ENCODE assay signal across 30 cellular contexts in the genomic region with DNA sequence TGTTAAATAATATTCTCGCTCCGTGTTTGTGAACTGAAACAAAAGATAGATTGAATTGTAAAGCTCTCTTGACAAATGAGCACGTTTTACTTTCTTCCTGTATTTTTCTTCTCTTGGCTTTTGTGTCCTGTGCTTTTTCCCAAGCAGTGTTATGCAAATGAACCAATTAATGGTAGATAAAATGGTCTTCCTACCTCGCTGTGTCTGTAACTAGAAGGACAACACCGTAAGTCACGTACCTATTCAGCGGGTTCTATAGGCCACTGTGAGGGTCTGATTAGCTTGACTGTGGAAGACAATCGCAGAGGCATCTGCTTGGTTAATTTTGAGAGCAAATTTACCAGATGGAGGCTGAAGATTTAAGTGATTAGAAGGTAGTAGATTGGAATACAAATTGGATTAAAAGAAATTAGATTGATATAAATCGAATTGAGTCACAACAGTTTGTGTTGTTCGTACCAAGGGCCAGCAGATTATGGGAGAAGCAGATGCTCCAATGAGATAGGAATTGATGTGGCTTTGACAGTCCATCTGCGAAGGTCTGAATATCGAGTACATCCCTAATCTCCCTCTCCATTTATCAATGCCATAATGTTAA. TPM values are rescaled to one million over a fixed set of nuclear protein-coding genes. Genes with fewer than 3 reads are reported as not detected.
DNase-seq lines count a peak whose midpoint lies in the region; ATAC-seq and TF ChIP-seq lines count a peak whose summit lies in the region.
"Had no signal": no experiment of that assay in that cellular context is flagged by ENCODE, and none has a peak within 500 bp of the region (broad histone marks: within the 10 kb centered on the region; RNA-seq: fewer than 3 reads in every experiment).

No MANE protein-coding gene starts in this region.

- H3K27me3 ChIP-seq in WERI-Rb-1 (ENCODE audit: insufficient read depth, low read depth, severe bottlenecking), result no peaks in the 10 kb centered on the region
- H3K27me3 ChIP-seq: gastroesophageal sphincter, tibial nerve had no signal

- peaks cover 3% of the 10 kb centered on the region; the same call in 1 of the 2 replicates for H3K36me3 ChIP-seq in WERI-Rb-1
- H3K36me3 ChIP-seq: gastroesophageal sphincter, lower lobe of right lung, tibial nerve had no signal

- peak; percentile 4 for DNase-seq in ELF-1 (ENCODE audit: low read depth, low spot score)
- DNase-seq in NCI-H146 (lab: John Stamatoyannopoulos, UW), result peak; percentile 50
- peak; percentile 79 for DNase-seq in WERI-Rb-1
- peak; percentile 41 for DNase-seq in iPS-NIHi11 (ENCODE audit: low spot score)
- no peak for DNase-seq in mesenteric fat pad (ENCODE audit: low spot score)
- no peak for DNase-seq in NCI-H2171 treated with DMSO at 0.1 percent for 48 hours (lab: John Stamatoyannopoulos, UW)
- DNase-seq: activated CD4-positive, alpha-beta memory T cell treated with anti-CD3 and anti-CD28 coated beads, Interleukin-2, amount 10 ng/mL, durations not matched to agents 7 days and 5 days; activated CD8-positive, alpha-beta memory T cell treated with anti-CD3 and anti-CD28 coated beads, Interleukin-2, amount 50 U/mL, for 48 hours; activated naive CD4-positive, alpha-beta T cell treated with anti-CD3 and anti-CD28 coated beads, Interleukin-2, amount 50 U/mL, for 16 hours; amniotic stem cell; CD8-positive, alpha-beta memory T cell; DMS53; HFFc6; hippocampal formation; kidney glomerular epithelial cell; lower lobe of right lung; NCI-H1105 treated with DMSO at 0.1 percent for 48 hours; NCI-H510A; right cardiac atrium; SIG-M5; stimulated activated CD4-positive, alpha-beta T cell treated with anti-CD3 and anti-CD28 coated beads, Interleukin-2, amount 100 ng/mL, for 24 hours; SW 1271; T-helper 9 cell had no signal

- H3K27ac ChIP-seq in WERI-Rb-1, result peak overlapping the region; percentile 86
- H3K27ac ChIP-seq: gastroesophageal sphincter, lower lobe of right lung, parathyroid adenoma, tibial nerve had no signal

- ATAC-seq in GM21381 (IDR thresholded peaks at IDR 0.05; ENCODE audit: unreplicated experiment), result no peak
- ATAC-seq: activated CD4-positive, CD25-positive, alpha-beta regulatory T cell treated with anti-CD3 and anti-CD28 coated beads, Interleukin-2, amount 50 U/mL, for 24 hours; gastroesophageal sphincter; lower lobe of right lung; right cardiac atrium had no signal

- no peak for TF ChIP-seq CTCF in WERI-Rb-1 (IDR thresholded peaks at IDR 0.05; ENCODE audit: low read depth, low read length)

- peak overlapping the region; percentile 49 for H3K4me3 ChIP-seq in WERI-Rb-1 (ENCODE audit: low read depth, low read length)
- H3K4me3 ChIP-seq: gastroesophageal sphincter, lower lobe of right lung, tibial nerve had no signal

- H3K9me3 ChIP-seq in WERI-Rb-1 (ENCODE audit: severe bottlenecking), result no peaks in the 10 kb centered on the region
- H3K9me3 ChIP-seq: gastroesophageal sphincter, lower lobe of right lung, tibial nerve had no signal

RNA-seq across cellular contexts. Expression of a gene that starts 40.2 kb away (rescaled TPM):
- 1.8 TPM for total RNA-seq in mesenteric fat pad
- total RNA-seq: activated CD4-positive, alpha-beta memory T cell treated with anti-CD3 and anti-CD28 coated beads, Interleukin-2, amount 10 ng/mL, durations not matched to agents 7 days and 5 days; B cell; CD8-positive, alpha-beta memory T cell; MCF 10A had no signal

Comparison
In these comparisons a context has a peak if more than half of its experiments do, and no peak if none do; other contexts are left out.
1. DNase-seq: peak in ELF-1 (single experiment), NCI-H146 (single experiment), WERI-Rb-1 (single experiment) and iPS-NIHi11 (single experiment); none in mesenteric fat pad (single experiment) and NCI-H2171 treated with DMSO at 0.1 percent for 48 hours (single experiment).